24 cellular contexts compared by ENCODE assay signal in the genomic region with DNA sequence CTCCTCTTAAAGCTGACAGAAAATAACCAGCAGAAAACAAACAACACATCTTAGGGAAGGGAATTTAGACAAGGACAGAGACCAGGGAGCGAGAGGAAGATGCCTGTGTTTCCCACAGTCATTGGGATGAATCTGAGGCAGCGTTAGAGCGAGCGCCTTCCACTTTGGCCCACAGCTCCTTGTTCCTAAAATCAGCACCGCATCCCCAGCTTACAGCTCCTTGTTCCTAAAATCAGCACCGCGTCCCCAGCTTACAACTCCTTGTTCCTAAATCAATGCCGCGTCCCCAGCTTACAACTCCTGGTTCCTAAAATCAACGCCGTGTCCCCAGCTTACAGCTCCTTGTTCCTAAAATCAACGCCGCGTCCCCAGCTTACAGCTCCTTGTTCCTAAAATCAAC.
DNase-seq lines count a peak whose midpoint lies in the region; ATAC-seq, FAIRE-seq and TF ChIP-seq lines count a peak whose summit lies in the region.
"Had no signal": no experiment of that assay in that cellular context is flagged by ENCODE, and none has a peak within 500 bp of the region (broad histone marks: within the 10 kb centered on the region; RNA-seq: fewer than 3 reads in every experiment).

No MANE protein-coding gene starts in this region.

- H3K36me3 ChIP-seq in kidney (ENCODE audit: control insufficient read depth in 1 of 2, insufficient read depth in 2 of 2, low read length in 2 of 2) = no peaks in the 10 kb centered on the region
- H3K36me3 ChIP-seq in neural progenitor cell = no peaks in the 10 kb centered on the region
- H3K36me3 ChIP-seq in H7 (replicated peaks; ENCODE audit: control insufficient read depth, insufficient read depth, low read length) = no peaks in the 10 kb centered on the region
- H3K36me3 ChIP-seq: BE2C, BLaER1 had no signal

- no peaks in the 10 kb centered on the region for H4K20me1 ChIP-seq in neural progenitor cell (ENCODE audit: low read depth)
- H4K20me1 ChIP-seq: BLaER1 had no signal

- no peaks in the 10 kb centered on the region for H3K36me3 Mint-ChIP-seq in neural progenitor cell
- H3K36me3 Mint-ChIP-seq: CD14-positive monocyte; CD4-positive, alpha-beta memory T cell; CD4-positive, CD25-positive, alpha-beta regulatory T cell; CD8-positive, alpha-beta memory T cell had no signal

- H3K27me3 Mint-ChIP-seq in neural progenitor cell (ENCODE audit: insufficient read depth, low read depth) = no peaks in the 10 kb centered on the region
- H3K27me3 Mint-ChIP-seq: CD4-positive, CD25-positive, alpha-beta regulatory T cell; CD8-positive, alpha-beta memory T cell had no signal

- H3K4me3 ChIP-seq in kidney (ENCODE audit: low read length in 2 of 2) = no peak overlapping the region
- H3K4me3 ChIP-seq in neural progenitor cell = no peak overlapping the region
- no peak overlapping the region for H3K4me3 ChIP-seq in H7 (ENCODE audit: insufficient read depth, low read depth, low read length)
- H3K4me3 ChIP-seq: BLaER1, GM12878 had no signal

- H3K4me1 Mint-ChIP-seq in neural progenitor cell = peaks cover 22% of the 10 kb centered on the region
- H3K4me1 Mint-ChIP-seq: CD14-positive monocyte; CD4-positive, CD25-positive, alpha-beta regulatory T cell; CD8-positive, alpha-beta memory T cell had no signal

- H3K27ac ChIP-seq in kidney (ENCODE audit: low read depth in 2 of 2, low read length in 2 of 2) (no peak overlapping the region), neural progenitor cell (no peak overlapping the region)
- H3K27ac ChIP-seq: BLaER1 had no signal

- H3K9me3 ChIP-seq in kidney (ENCODE audit: control insufficient read depth in 1 of 2, low read length in 2 of 2) (peaks cover 4 to 6% of the 10 kb centered on the region in 2 donors), neural progenitor cell (ENCODE audit: low read depth) (no peaks in the 10 kb centered on the region)

- peaks cover 4% of the 10 kb centered on the region for H3F3A ChIP-seq in neural progenitor cell (ENCODE audit: low read depth)

- H3K4me2 ChIP-seq in neural progenitor cell = no peak overlapping the region
- H3K4me2 ChIP-seq: BLaER1 had no signal

- intact Hi-C loops in kidney (cut with DNase I) = no loop called here

- H3K9me3 Mint-ChIP-seq in neural progenitor cell = no peaks in the 10 kb centered on the region
- H3K9me3 Mint-ChIP-seq: CD4-positive, CD25-positive, alpha-beta regulatory T cell had no signal

- TF ChIP-seq CTCF in kidney (IDR thresholded peaks at IDR 0.05; ENCODE audit: borderline replicate concordance, extremely low read depth, insufficient read depth) (no peak), neural progenitor cell (IDR thresholded peaks at IDR 0.05) (no peak), omental fat pad (IDR thresholded peaks at IDR 0.05) (no peak)

- no peaks in the 10 kb centered on the region for H3K4me1 ChIP-seq in kidney (ENCODE audit: control insufficient read depth in 1 of 2, insufficient read depth in 1 of 2, low read depth in 1 of 2, low read length in 2 of 2)
- H3K4me1 ChIP-seq in neural progenitor cell = peaks cover 12% of the 10 kb centered on the region
- H3K4me1 ChIP-seq: BE2C had no signal

- no peaks in the 10 kb centered on the region for H3K27me3 ChIP-seq in neural progenitor cell
- H3K27me3 ChIP-seq in H7 (ENCODE audit: control insufficient read depth, insufficient read depth, low read length) = no peaks in the 10 kb centered on the region
- H3K27me3 ChIP-seq: BE2C, BLaER1 had no signal

- ATAC-seq in omental fat pad (ENCODE audit: low FRiP score) = no peak
- ATAC-seq: GM12878 had no signal

- no peak for FAIRE-seq in kidney (lab: Jason Lieb, UNC)
- FAIRE-seq: A204.1, GM12878, GM12892, GM18507 had no signal

- no peak overlapping the region for H3K4me3 Mint-ChIP-seq in neural progenitor cell
- H3K4me3 Mint-ChIP-seq: CD14-positive monocyte; CD4-positive, alpha-beta memory T cell; CD4-positive, CD25-positive, alpha-beta regulatory T cell; CD8-positive, alpha-beta memory T cell had no signal

- H3K9ac ChIP-seq in kidney (ENCODE audit: low read length in 2 of 2) = no peak overlapping the region
- no peak overlapping the region for H3K9ac ChIP-seq in neural progenitor cell
- H3K9ac ChIP-seq: BLaER1 had no signal

- peak; percentile 1 for DNase-seq in kidney
- peak; percentile 53 for DNase-seq in neural progenitor cell (ENCODE audit: low spot score)
- DNase-seq in omental fat pad (ENCODE audit: low spot score) = no peak
- DNase-seq in H7 = no peak
- no peak for DNase-seq in activated T-cell treated with anti-CD3 and anti-CD28 coated beads, Interleukin-2, amount 50 U/mL, for 48 hours
- DNase-seq: 8988T; ACHN; BE2C; C1 segment of cervical spinal cord; CD4-positive, alpha-beta memory T cell; CD4-positive, CD25-positive, alpha-beta regulatory T cell; CD8-positive, alpha-beta memory T cell; COR-L47; DMS 273 treated with DMSO at 0.1 percent for 48 hours; DMS153; DND-41; EL; GDM1 had no signal

- H3K79me2 ChIP-seq in neural progenitor cell (ENCODE audit: low read depth) = no peaks in the 10 kb centered on the region

- peak overlapping the region; percentile 54 for H3K27ac Mint-ChIP-seq in neural progenitor cell
- H3K27ac Mint-ChIP-seq: CD4-positive, CD25-positive, alpha-beta regulatory T cell; CD8-positive, alpha-beta memory T cell had no signal

- H2AFZ ChIP-seq in neural progenitor cell (replicated peaks) = peak overlapping the region; percentile 18

Comparison
In these comparisons a context has a peak if more than half of its experiments do, and no peak if none do; other contexts are left out.
1. DNase-seq: peak in kidney (single experiment) and neural progenitor cell (single experiment); none in omental fat pad (single experiment), H7 (single experiment) and activated T-cell treated with anti-CD3 and anti-CD28 coated beads, Interleukin-2, amount 50 U/mL, for 48 hours (0 of 2).